1 cellular context compared by ENCODE assay signal in genomic region chr11:113261709-113262475, GRCh38.
TF ChIP-seq lines count a peak whose summit lies in the region.

No MANE protein-coding gene starts in this region.

TF ChIP-seq in K562, 482 proteins besides CTCF, POLR2A, EP300 and RAD21 (continued from another document):
- peak; percentile 32; the same call in 1 of the 2 replicates for TF ChIP-seq ZNF316 (IDR thresholded peaks at IDR 0.05)
